ENCODE assay signal across 9 cellular contexts in the genomic region with DNA sequence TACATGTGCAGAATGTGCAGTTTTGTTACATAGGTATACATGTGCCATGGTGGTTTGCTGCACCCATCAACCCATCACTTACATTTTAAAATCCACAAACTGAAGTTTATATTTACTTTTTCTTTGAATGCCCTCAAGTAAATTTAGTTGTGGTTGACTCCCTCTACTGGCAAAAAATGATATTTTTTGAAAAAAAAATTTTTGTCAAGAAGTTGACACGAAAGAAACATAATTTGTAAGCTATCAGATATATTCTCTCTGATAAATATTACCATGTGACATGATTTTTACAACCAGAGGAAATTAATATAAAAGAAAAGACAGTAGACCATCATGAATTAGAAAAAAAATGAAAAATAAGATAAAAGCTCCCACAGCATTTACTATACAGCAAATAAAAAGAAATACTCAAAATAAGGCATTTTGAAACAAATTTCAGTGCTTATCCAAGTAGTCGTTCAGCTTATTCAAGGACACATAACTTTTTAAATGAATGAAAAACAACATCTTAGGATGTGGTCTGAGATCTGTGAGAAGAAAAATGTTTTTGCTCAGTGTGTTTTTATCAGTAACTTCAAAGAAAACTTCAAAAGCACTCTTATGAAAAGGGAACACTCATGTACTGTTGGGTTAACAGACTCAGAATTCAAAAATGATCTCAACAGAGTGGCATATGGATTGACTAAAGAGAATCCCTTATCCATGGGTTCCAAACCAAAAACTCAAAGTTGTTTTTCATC. TPM values are rescaled to one million over a fixed set of nuclear protein-coding genes. Genes with fewer than 3 reads are reported as not detected.
DNase-seq lines count a peak whose midpoint lies in the region; ATAC-seq and TF ChIP-seq lines count a peak whose summit lies in the region.
"Had no signal": no experiment of that assay in that cellular context is flagged by ENCODE, and none has a peak within 500 bp of the region (broad histone marks: within the 10 kb centered on the region; RNA-seq: fewer than 3 reads in every experiment).

No MANE protein-coding gene starts in this region.

- no peak for TF ChIP-seq POLR2A in breast epithelium (IDR thresholded peaks at IDR 0.05)

- no TSS peak for BruUV-seq in MCF 10A (replicated peaks; lab: Mats Ljungman, UMichigan)

- H3K4me3 ChIP-seq in breast epithelium: no peak overlapping the region

- no peaks in the 10 kb centered on the region for H3K4me1 Mint-ChIP-seq in MCF 10A (ENCODE audit: insufficient read depth, unreplicated experiment)

- H3K27ac Mint-ChIP-seq in MCF 10A (ENCODE audit: low read depth, unreplicated experiment): no peak overlapping the region

- peak; percentile 34 for TF ChIP-seq CTCF in MCF 10A (IDR thresholded peaks at IDR 0.05; ENCODE audit: unreplicated experiment)
- peak in 1 of 3 donors; percentile 29 for TF ChIP-seq CTCF in breast epithelium (IDR thresholded peaks at IDR 0.05)

- CTCF ChIA-PET in MCF 10A (lab: Yijun Ruan, JAX): interaction anchor here (0.6 to 3.2 kb wide), 17 partner anchors 8 to 540 kb away, joined by 3 to 21 read pairs (median 3); no protein-coding TSS in a partner anchor

- H3K27ac ChIP-seq in breast epithelium: no peak overlapping the region

- H3K4me1 ChIP-seq in breast epithelium: no peaks in the 10 kb centered on the region

- no peaks in the 10 kb centered on the region for H3K9me3 Mint-ChIP-seq in MCF 10A (ENCODE audit: unreplicated experiment)

- no peaks in the 10 kb centered on the region for H3K27me3 ChIP-seq in breast epithelium

- ATAC-seq in GM21360 (IDR thresholded peaks at IDR 0.05; ENCODE audit: unreplicated experiment): no peak
- no peak for ATAC-seq in HG03175 (IDR thresholded peaks at IDR 0.05; ENCODE audit: unreplicated experiment)

- peak; percentile 16 for DNase-seq in MCF 10A (ENCODE audit: unreplicated experiment)
- DNase-seq in breast epithelium (ENCODE audit: low spot score in 2 of 2): no peak
- peak; percentile 13 for DNase-seq in NCI-H1694 (lab: John Stamatoyannopoulos, UW)
- peak; percentile 40 for DNase-seq in dedifferentiated amniotic fluid mesenchymal stem cell (ENCODE audit: extremely low spot score)
- peak; percentile 2 for DNase-seq in stromal cell of bone marrow (ENCODE audit: low read depth)
- DNase-seq in UCSD-AML1 (lab: John Stamatoyannopoulos, UW; ENCODE audit: unreplicated experiment): no peak

- H3K27me3 Mint-ChIP-seq in MCF 10A (ENCODE audit: insufficient read depth, unreplicated experiment): peaks cover 41% of the 10 kb centered on the region

- H3K4me3 Mint-ChIP-seq in MCF 10A (ENCODE audit: unreplicated experiment): no peak overlapping the region

- intact Hi-C loops in MCF 10A (cut with micrococcal nuclease): loop anchor here (5.0 kb wide), 1 partner anchor 357 kb away; no protein-coding TSS in a partner anchor
- intact Hi-C loops in breast epithelium (cut with DNase I; ENCODE audit: low total_unique reads): no loop called here

- no peaks in the 10 kb centered on the region for H3K9me3 ChIP-seq in breast epithelium

- POLR2A ChIA-PET in MCF 10A (lab: Yijun Ruan, JAX): interaction anchor here (0.6 kb wide), 1 partner anchor 439 kb away, joined by 3 read pairs; no protein-coding TSS in a partner anchor

- no peaks in the 10 kb centered on the region for H3K36me3 Mint-ChIP-seq in MCF 10A (ENCODE audit: insufficient read depth, unreplicated experiment)

- H3K36me3 ChIP-seq in breast epithelium: no peaks in the 10 kb centered on the region

RNA-seq across cellular contexts. Expression of a gene that starts 30.0 kb away (rescaled TPM):
- 8.2 and 8.8 TPM in 2 replicates for total RNA-seq in MCF 10A (2022)
- 1 to 10 TPM in 2 of 3 donors, under 1 TPM in 1; 0.48 to 6.3 (median 2.9) TPM for total RNA-seq in breast epithelium
- total RNA-seq: RPMI7951 had no signal

Comparison
In these comparisons a context has a peak if more than half of its experiments do, and no peak if none do; other contexts are left out.
1. DNase-seq: peak in MCF 10A (single experiment), NCI-H1694 (single experiment), dedifferentiated amniotic fluid mesenchymal stem cell (single experiment) and stromal cell of bone marrow (single experiment); none in breast epithelium (0 of 2) and UCSD-AML1 (single experiment).